ENCODE assay signal across 8 cellular contexts in genomic region chr10:78972947-78973900, GRCh38.
DNase-seq lines count a peak whose midpoint lies in the region; ATAC-seq and TF ChIP-seq lines count a peak whose summit lies in the region.

No MANE protein-coding gene starts in this region.

- POLR2A ChIA-PET in activated CD4-positive, alpha-beta memory T cell treated with anti-CD3 and anti-CD28 coated beads for 36 hours (lab: Charles Lee) = interaction anchor here (0.9 to 2.1 kb wide), 2 partner anchors 18 to 94 kb away, joined by 3 to 8 read pairs; no protein-coding TSS in a partner anchor

- no peak for TF ChIP-seq CTCF in right lobe of liver (IDR thresholded peaks at IDR 0.05)

- H3K9me3 Mint-ChIP-seq in activated CD4-positive, alpha-beta memory T cell treated with anti-CD3 and anti-CD28 coated beads for 36 hours = no peaks in the 10 kb centered on the region

- H3K4me3 ChIP-seq in duodenal mucosa (ENCODE audit: low read depth in 1 of 2, low read length in 2 of 2) (peak overlapping the region; percentile 55 to 63), right lobe of liver (peak overlapping the region; percentile 36 to 55 (median 50))

- H3K36me3 ChIP-seq in duodenal mucosa (ENCODE audit: control insufficient read depth in 1 of 2, insufficient read depth in 2 of 2, low read length in 2 of 2) (no peaks in the 10 kb centered on the region), right lobe of liver (no peaks in the 10 kb centered on the region)

- DNase-seq in C1 segment of cervical spinal cord (lab: John Stamatoyannopoulos, UW) = peak; percentile 38 to 94 (median 91)
- peak; percentile 93 for DNase-seq in NCI-H748 (lab: John Stamatoyannopoulos, UW; ENCODE audit: unreplicated experiment)
- peak; percentile 83 for DNase-seq in activated CD4-positive, alpha-beta memory T cell treated with anti-CD3 and anti-CD28 coated beads for 36 hours
- peak; percentile 78 to 87 (median 84) for DNase-seq in right lobe of liver
- peak; percentile 74 for DNase-seq in stimulated activated CD4-positive, alpha-beta T cell treated with anti-CD3 and anti-CD28 coated beads, Interleukin-4, amount 100 ng/mL, for 24 hours

- WGBS in right lobe of liver (ENCODE audit: insufficient coverage, low coverage, low lambda C conversion rate, missing lambda C conversion rate) = 3% methylated on average over 18 of the region's 49 CpGs

- peak overlapping the region; percentile 43 for H3K27ac Mint-ChIP-seq in activated CD4-positive, alpha-beta memory T cell treated with anti-CD3 and anti-CD28 coated beads for 36 hours

- H3K9me3 ChIP-seq in duodenal mucosa (ENCODE audit: control insufficient read depth in 1 of 2, low read length in 2 of 2) = no peaks in the 10 kb centered on the region
- H3K9me3 ChIP-seq in right lobe of liver = no peaks in the 10 kb centered on the region

- TF ChIP-seq POLR2A in right lobe of liver (IDR thresholded peaks at IDR 0.05) = peak; percentile 85

- CTCF ChIA-PET in activated CD4-positive, alpha-beta memory T cell treated with anti-CD3 and anti-CD28 coated beads for 36 hours (lab: Charles Lee) = interaction anchor here (1.0 to 2.5 kb wide), 3 partner anchors 30 to 222 kb away, joined by 3 to 8 read pairs (median 7); no protein-coding TSS in a partner anchor

- ATAC-seq in GM19438 (IDR thresholded peaks at IDR 0.05; ENCODE audit: low read depth, unreplicated experiment) (peak; percentile 85), HG03558 (IDR thresholded peaks at IDR 0.05; ENCODE audit: extremely low read depth, unreplicated experiment) (peak; percentile 71), right lobe of liver (peak; percentile 51 to 72 (median 65))

- H3K36me3 Mint-ChIP-seq in activated CD4-positive, alpha-beta memory T cell treated with anti-CD3 and anti-CD28 coated beads for 36 hours = no peaks in the 10 kb centered on the region

- peak overlapping the region; percentile 49 for H3K4me3 Mint-ChIP-seq in activated CD4-positive, alpha-beta memory T cell treated with anti-CD3 and anti-CD28 coated beads for 36 hours

- H3K4me1 ChIP-seq in duodenal mucosa (ENCODE audit: control insufficient read depth in 1 of 2, insufficient read depth in 2 of 2, low read length in 2 of 2) (peaks cover 25 to 31% of the 10 kb centered on the region in 2 donors), right lobe of liver (peaks cover 3 to 47% (median 25%) of the 10 kb centered on the region in 4 donors)

- intact Hi-C loops in activated CD4-positive, alpha-beta memory T cell treated with anti-CD3 and anti-CD28 coated beads for 36 hours (cut with micrococcal nuclease) = loop anchor here (1.0 to 10.0 kb wide), 4 partner anchors 75 to 671 kb away; no protein-coding TSS in a partner anchor
- intact Hi-C loops in right lobe of liver (cut with DNase I) = no loop called here

- peak overlapping the region; percentile 57 to 73 for H3K9ac ChIP-seq in duodenal mucosa (ENCODE audit: low read depth in 1 of 2, low read length in 2 of 2)

- H3K27me3 ChIP-seq in duodenal mucosa (ENCODE audit: control insufficient read depth in 1 of 2, insufficient read depth in 2 of 2, low read length in 2 of 2) (no peaks in the 10 kb centered on the region), right lobe of liver (no peaks in the 10 kb centered on the region)

- H3K27ac ChIP-seq in duodenal mucosa (ENCODE audit: low read depth, low read length) = peak overlapping the region; percentile 87
- H3K27ac ChIP-seq in right lobe of liver = peak overlapping the region; percentile 95 to 97 (median 96)

- peaks cover 22% of the 10 kb centered on the region for H3K4me1 Mint-ChIP-seq in activated CD4-positive, alpha-beta memory T cell treated with anti-CD3 and anti-CD28 coated beads for 36 hours (ENCODE audit: low read depth)

- H3K27me3 Mint-ChIP-seq in activated CD4-positive, alpha-beta memory T cell treated with anti-CD3 and anti-CD28 coated beads for 36 hours = no peaks in the 10 kb centered on the region

Comparison
In these comparisons a context has a peak if more than half of its experiments do, and no peak if none do; other contexts are left out.
1. Peak in every context shown above with its lines: DNase-seq, ATAC-seq, H3K4me3 ChIP-seq and H3K27ac ChIP-seq.